ENCODE assay signal across 8 cellular contexts in the genomic region with DNA sequence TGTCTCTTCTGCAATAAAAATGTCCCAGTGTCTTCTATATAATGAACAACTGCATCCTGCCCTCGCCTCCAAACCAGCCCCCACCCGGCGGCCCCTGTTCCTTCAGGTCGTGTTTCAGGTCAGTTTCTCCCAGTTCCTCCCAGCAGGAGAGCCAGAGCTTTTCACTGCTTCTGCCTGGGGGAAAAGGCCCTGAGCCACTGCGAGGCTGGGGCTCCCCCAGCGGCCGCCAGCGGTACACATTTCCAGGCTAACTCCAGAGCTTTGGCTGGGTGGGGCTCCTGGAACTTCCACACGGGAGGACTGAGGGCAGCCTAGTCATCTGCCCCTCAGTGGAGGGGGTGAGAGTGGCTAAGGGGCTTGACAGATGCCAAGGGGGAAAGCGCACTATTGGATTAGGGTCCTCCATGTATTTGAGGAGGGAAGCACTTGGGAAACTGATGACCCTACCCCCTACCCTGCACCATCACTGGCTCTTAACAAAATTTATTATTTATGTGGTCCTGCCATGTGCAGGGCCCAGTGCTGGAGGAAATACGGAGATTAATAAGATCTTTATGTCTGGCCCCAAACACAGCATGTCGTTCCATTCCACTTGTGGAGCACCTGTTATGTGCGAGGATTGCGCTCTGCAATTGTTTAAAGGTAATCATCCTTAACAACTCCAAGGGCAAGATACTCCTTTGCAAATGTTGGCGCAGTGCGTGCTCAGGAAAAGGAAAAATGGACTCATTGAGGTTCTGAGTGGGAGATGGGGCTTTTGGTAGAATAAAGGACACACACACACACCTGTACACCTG. TPM values are rescaled to one million over a fixed set of nuclear protein-coding genes. Genes with fewer than 3 reads are reported as not detected.
A peak's percentile ranks its signal among the peaks of the same experiment; 100 is the strongest.
DNase-seq lines count a peak whose midpoint lies in the region; ATAC-seq and TF ChIP-seq lines count a peak whose summit lies in the region.

No MANE protein-coding gene starts in this region.

- peak; percentile 50 to 53 for ATAC-seq in CD4-positive, CD25-positive, alpha-beta regulatory T cell (ENCODE audit: low read depth in 2 of 2)
- ATAC-seq in GM19035 (IDR thresholded peaks at IDR 0.05; ENCODE audit: unreplicated experiment) = peak; percentile 53
- peak; percentile 71 to 84 for ATAC-seq in activated naive CD4-positive, alpha-beta T cell treated with anti-CD3 and anti-CD28 coated beads, Interleukin-2, amount 50 U/mL, for 72 hours
- no peak for ATAC-seq in HG03469 (IDR thresholded peaks at IDR 0.05; ENCODE audit: unreplicated experiment)

- peaks cover 3% of the 10 kb centered on the region for H3K36me3 Mint-ChIP-seq in CD4-positive, CD25-positive, alpha-beta regulatory T cell
- H3K36me3 Mint-ChIP-seq in activated naive CD4-positive, alpha-beta T cell treated with anti-CD3 and anti-CD28 coated beads, Interleukin-2, amount 50 U/mL, for 72 hours = peaks cover 3% of the 10 kb centered on the region in 2 donors

- no peak overlapping the region for H3K27ac Mint-ChIP-seq in CD4-positive, CD25-positive, alpha-beta regulatory T cell
- no peak overlapping the region for H3K27ac Mint-ChIP-seq in activated naive CD4-positive, alpha-beta T cell treated with anti-CD3 and anti-CD28 coated beads, Interleukin-2, amount 50 U/mL, for 72 hours

- H3K4me3 ChIP-seq in CD4-positive, CD25-positive, alpha-beta regulatory T cell (ENCODE audit: low read depth, low read length) = no peak overlapping the region
- no peak overlapping the region for H3K4me3 ChIP-seq in cardiac muscle cell

- peaks cover 11% of the 10 kb centered on the region for H3K27me3 ChIP-seq in CD4-positive, CD25-positive, alpha-beta regulatory T cell (ENCODE audit: control insufficient read depth, insufficient read depth, low read length)
- H3K27me3 ChIP-seq in cardiac muscle cell = no peaks in the 10 kb centered on the region

- H3K27me3 Mint-ChIP-seq in CD4-positive, CD25-positive, alpha-beta regulatory T cell = peaks cover 23% of the 10 kb centered on the region

- H3K27ac ChIP-seq in CD4-positive, CD25-positive, alpha-beta regulatory T cell (ENCODE audit: insufficient read depth, low read length, poor library complexity, severe bottlenecking) = no peak overlapping the region
- H3K27ac ChIP-seq in cardiac muscle cell = no peak overlapping the region

- no peaks in the 10 kb centered on the region for H3K36me3 ChIP-seq in CD4-positive, CD25-positive, alpha-beta regulatory T cell (ENCODE audit: control insufficient read depth, insufficient read depth, low read length)
- H3K36me3 ChIP-seq in cardiac muscle cell = no peaks in the 10 kb centered on the region

- peaks cover 0 to 2% of the 10 kb centered on the region in 2 experiments for H3K9me3 ChIP-seq in CD4-positive, CD25-positive, alpha-beta regulatory T cell (ENCODE audit: control insufficient read depth in 2 of 2, low read length in 2 of 2)
- no peaks in the 10 kb centered on the region for H3K9me3 ChIP-seq in cardiac muscle cell (ENCODE audit: low read depth)

- DNase-seq in CD4-positive, CD25-positive, alpha-beta regulatory T cell = no peak
- DNase-seq in HK-2 (ENCODE audit: unreplicated experiment) (peak; percentile 70), NOMO-1 treated with DMSO at 0.1 percent for 48 hours (lab: John Stamatoyannopoulos, UW; ENCODE audit: unreplicated experiment) (peak; percentile 25), cardiac muscle cell (ENCODE audit: low read depth in 1 of 2, low spot score in 1 of 2) (peak; percentile 67 to 76), posterior cingulate gyrus (peak; percentile 47 to 96 (median 65))
- DNase-seq in activated naive CD4-positive, alpha-beta T cell treated with anti-CD3 and anti-CD28 coated beads, Interleukin-2, amount 50 U/mL, for 72 hours (ENCODE audit: low spot score in 2 of 2) = peak in 1 of 2 donors; percentile 37

- peak; percentile 96 for TF ChIP-seq CTCF in cardiac muscle cell (IDR thresholded peaks at IDR 0.05; ENCODE audit: low read depth, low read length)

- intact Hi-C loops in posterior cingulate gyrus (cut with DNase I) = loop anchor here (2.0 kb wide), 1 partner anchor 25 kb away; no protein-coding TSS in a partner anchor

- no peak overlapping the region for H3K4me3 Mint-ChIP-seq in CD4-positive, CD25-positive, alpha-beta regulatory T cell

- H3K4me1 Mint-ChIP-seq in CD4-positive, CD25-positive, alpha-beta regulatory T cell = no peaks in the 10 kb centered on the region

- peaks cover 0 to 1% (median 0%) of the 10 kb centered on the region in 7 donors for H3K9me3 Mint-ChIP-seq in CD4-positive, CD25-positive, alpha-beta regulatory T cell
- peaks cover under 1 to 2% of the 10 kb centered on the region in 2 donors for H3K9me3 Mint-ChIP-seq in activated naive CD4-positive, alpha-beta T cell treated with anti-CD3 and anti-CD28 coated beads, Interleukin-2, amount 50 U/mL, for 72 hours

- no peaks in the 10 kb centered on the region for H3K4me1 ChIP-seq in CD4-positive, CD25-positive, alpha-beta regulatory T cell (ENCODE audit: control insufficient read depth, insufficient read depth, low read length, poor library complexity, severe bottlenecking)
- no peaks in the 10 kb centered on the region for H3K4me1 ChIP-seq in cardiac muscle cell (ENCODE audit: low read depth)

RNA-seq across cellular contexts. Expression of a gene that starts 17.3 kb away (rescaled TPM):
- not detected for total RNA-seq in CD4-positive, CD25-positive, alpha-beta regulatory T cell
- polyA plus RNA-seq in CD4-positive, CD25-positive, alpha-beta regulatory T cell = not detected
- not detected for total RNA-seq in activated naive CD4-positive, alpha-beta T cell treated with anti-CD3 and anti-CD28 coated beads, Interleukin-2, amount 50 U/mL, for 72 hours
- total RNA-seq in cardiac muscle cell = 0.89 and 0.92 TPM in 2 replicates
- 0.10 and 1.1 TPM in 2 replicates for polyA plus RNA-seq in cardiac muscle cell

RNA-seq across cellular contexts. Expression of a gene that starts 25.0 kb away (rescaled TPM):
- total RNA-seq in CD4-positive, CD25-positive, alpha-beta regulatory T cell = 7.9 TPM
- polyA plus RNA-seq in CD4-positive, CD25-positive, alpha-beta regulatory T cell = 10 to 100 TPM in 2 of 4 donors, 1 to 10 TPM in 2; 7.9 to 25.8 (median 16.7) TPM
- 100 to 1,000 TPM; 413 to 682 TPM for total RNA-seq in activated naive CD4-positive, alpha-beta T cell treated with anti-CD3 and anti-CD28 coated beads, Interleukin-2, amount 50 U/mL, for 72 hours
- total RNA-seq in cardiac muscle cell = 14.0 and 20.7 TPM in 2 replicates
- 43.7 and 61.3 TPM in 2 replicates for polyA plus RNA-seq in cardiac muscle cell

RNA-seq across cellular contexts. Expression of a gene that starts 54.2 kb away (rescaled TPM):
- 38.9 TPM for total RNA-seq in CD4-positive, CD25-positive, alpha-beta regulatory T cell
- polyA plus RNA-seq in CD4-positive, CD25-positive, alpha-beta regulatory T cell = 10 to 100 TPM in 2 of 4 donors, 1 to 10 TPM in 2; 5.9 to 22.3 (median 8.9) TPM
- 1 to 10 TPM; 1.1 to 7.5 TPM for total RNA-seq in activated naive CD4-positive, alpha-beta T cell treated with anti-CD3 and anti-CD28 coated beads, Interleukin-2, amount 50 U/mL, for 72 hours
- total RNA-seq in cardiac muscle cell = 11.0 and 11.9 TPM in 2 replicates
- 13.0 and 14.4 TPM in 2 replicates for polyA plus RNA-seq in cardiac muscle cell

Comparison
In these comparisons a context has a peak if more than half of its experiments do, and no peak if none do; other contexts are left out.
1. DNase-seq: peak in HK-2 (single experiment), NOMO-1 treated with DMSO at 0.1 percent for 48 hours (single experiment), cardiac muscle cell (2 of 2) and posterior cingulate gyrus (10 of 10); none in CD4-positive, CD25-positive, alpha-beta regulatory T cell (0 of 3).
2. RNA of a gene that starts 25.0 kb away (total RNA-seq): 413 to 682 TPM in activated naive CD4-positive, alpha-beta T cell treated with anti-CD3 and anti-CD28 coated beads, Interleukin-2, amount 50 U/mL, for 72 hours; 14.0 to 20.7 TPM in cardiac muscle cell and 7.9 TPM in CD4-positive, CD25-positive, alpha-beta regulatory T cell (single experiment); every median in the first group is over 10 times any median in the second.